In genomic region chr6:39684790-39685485, GRCh38 we compare ENCODE assay signal across 18 cellular contexts. TPM values are rescaled to one million over a fixed set of nuclear protein-coding genes. Genes with fewer than 3 reads are reported as not detected.
A peak's percentile ranks its signal among the peaks of the same experiment; 100 is the strongest.
DNase-seq lines count a peak whose midpoint lies in the region; ATAC-seq, FAIRE-seq and TF ChIP-seq lines count a peak whose summit lies in the region.
"Had no signal": no experiment of that assay in that cellular context is flagged by ENCODE, and none has a peak within 500 bp of the region (broad histone marks: within the 10 kb centered on the region; RNA-seq: fewer than 3 reads in every experiment).

No MANE protein-coding gene starts in this region.

- H3K27me3 Mint-ChIP-seq in neural progenitor cell (ENCODE audit: insufficient read depth, low read depth) (peaks cover 2% of the 10 kb centered on the region), mesothelial cell of epicardium (ENCODE audit: low read depth) (peaks cover 1% of the 10 kb centered on the region)

- H3K4me3 ChIP-seq in neural progenitor cell: no peak overlapping the region
- H3K4me3 ChIP-seq: heart left ventricle, right atrium auricular region, SJCRH30 had no signal

- no peaks in the 10 kb centered on the region for H4K20me1 ChIP-seq in neural progenitor cell (ENCODE audit: low read depth)

- no peaks in the 10 kb centered on the region for H3K36me3 ChIP-seq in neural progenitor cell
- H3K36me3 ChIP-seq: heart left ventricle, right atrium auricular region, SJCRH30 had no signal

- H3K4me1 Mint-ChIP-seq in neural progenitor cell: no peaks in the 10 kb centered on the region
- peaks cover 7% of the 10 kb centered on the region for H3K4me1 Mint-ChIP-seq in mesothelial cell of epicardium
- H3K4me1 Mint-ChIP-seq: CD4-positive, CD25-positive, alpha-beta regulatory T cell; naive thymus-derived CD8-positive, alpha-beta T cell had no signal

- no peaks in the 10 kb centered on the region for H3K79me2 ChIP-seq in neural progenitor cell (ENCODE audit: low read depth)

- no peaks in the 10 kb centered on the region for H3F3A ChIP-seq in neural progenitor cell (ENCODE audit: low read depth)

- H3K4me2 ChIP-seq in neural progenitor cell: no peak overlapping the region

- no peaks in the 10 kb centered on the region for H3K4me1 ChIP-seq in neural progenitor cell
- H3K4me1 ChIP-seq: heart left ventricle, right atrium auricular region, SJCRH30 had no signal

- H3K27ac ChIP-seq in epithelial cell of prostate: no peak overlapping the region
- no peak overlapping the region for H3K27ac ChIP-seq in neural progenitor cell
- H3K27ac ChIP-seq: heart left ventricle, right atrium auricular region, SJCRH30 had no signal

- no peak for TF ChIP-seq CTCF in neural progenitor cell (IDR thresholded peaks at IDR 0.05)
- no peak for TF ChIP-seq CTCF in mesothelial cell of epicardium (IDR thresholded peaks at IDR 0.05; ENCODE audit: unreplicated experiment)

- no peak overlapping the region for H3K9ac ChIP-seq in neural progenitor cell

- H2AFZ ChIP-seq in neural progenitor cell (replicated peaks): peak overlapping the region; percentile 26

- no peaks in the 10 kb centered on the region for H3K27me3 ChIP-seq in neural progenitor cell
- H3K27me3 ChIP-seq: heart left ventricle, right atrium auricular region, SJCRH30 had no signal

- H3K4me3 Mint-ChIP-seq in neural progenitor cell: no peak overlapping the region
- no peak overlapping the region for H3K4me3 Mint-ChIP-seq in mesothelial cell of epicardium
- H3K4me3 Mint-ChIP-seq: CD4-positive, CD25-positive, alpha-beta regulatory T cell; naive thymus-derived CD8-positive, alpha-beta T cell; stimulated activated naive B cell treated with anti-CD40 and anti-IgM and Interleukin-4, amounts not matched to agents 10 μg/mL and 1 μg/mL and 100 μg/mL, for 72 hours had no signal

- FAIRE-seq in urothelium cell line (lab: Jason Lieb, UNC): no peak
- FAIRE-seq: G401.6 had no signal

- no peaks in the 10 kb centered on the region for H3K9me3 ChIP-seq in neural progenitor cell (ENCODE audit: low read depth)
- H3K9me3 ChIP-seq: heart left ventricle, right atrium auricular region, SJCRH30 had no signal

- DNase-seq in EH (ENCODE audit: low read depth): peak; percentile 70
- peak; percentile 42 to 54 for DNase-seq in NCI-H446 (lab: John Stamatoyannopoulos, UW)
- peak; percentile 26 for DNase-seq in epithelial cell of prostate (ENCODE audit: low read depth, low spot score)
- no peak for DNase-seq in neural progenitor cell (ENCODE audit: low spot score)
- DNase-seq in mesothelial cell of epicardium (ENCODE audit: low spot score in 2 of 2, unreplicated experiment in 2 of 2): no peak
- DNase-seq in urothelium cell line (ENCODE audit: low spot score): no peak
- DNase-seq in NCI-H1417 (lab: John Stamatoyannopoulos, UW): no peak
- DNase-seq: activated effector memory CD4-positive, alpha-beta T cell treated with anti-CD3 and anti-CD28 coated beads, Interleukin-2, amount 50 U/mL, for 16 hours; CD4-positive, CD25-positive, alpha-beta regulatory T cell; heart left ventricle; naive thymus-derived CD8-positive, alpha-beta T cell; NCI-H2029 treated with DMSO at 0.1 percent for 48 hours; stimulated activated naive B cell treated with anti-CD40 and anti-IgM and Interleukin-4, amounts not matched to agents 10 μg/mL and 1 μg/mL and 100 μg/mL, for 72 hours had no signal

- H3K27ac Mint-ChIP-seq in neural progenitor cell: no peak overlapping the region
- no peak overlapping the region for H3K27ac Mint-ChIP-seq in mesothelial cell of epicardium
- H3K27ac Mint-ChIP-seq: CD4-positive, CD25-positive, alpha-beta regulatory T cell; naive thymus-derived CD8-positive, alpha-beta T cell; stimulated activated naive B cell treated with anti-CD40 and anti-IgM and Interleukin-4, amounts not matched to agents 10 μg/mL and 1 μg/mL and 100 μg/mL, for 72 hours had no signal

- H3K36me3 Mint-ChIP-seq in neural progenitor cell (no peaks in the 10 kb centered on the region), mesothelial cell of epicardium (no peaks in the 10 kb centered on the region)
- H3K36me3 Mint-ChIP-seq: CD4-positive, CD25-positive, alpha-beta regulatory T cell; naive thymus-derived CD8-positive, alpha-beta T cell; stimulated activated naive B cell treated with anti-CD40 and anti-IgM and Interleukin-4, amounts not matched to agents 10 μg/mL and 1 μg/mL and 100 μg/mL, for 72 hours had no signal

- H3K9me3 Mint-ChIP-seq in neural progenitor cell (no peaks in the 10 kb centered on the region), mesothelial cell of epicardium (peaks cover 4% of the 10 kb centered on the region)

- ATAC-seq in GM19467 (IDR thresholded peaks at IDR 0.05; ENCODE audit: unreplicated experiment): no peak
- ATAC-seq: HCT116; heart left ventricle; naive thymus-derived CD8-positive, alpha-beta T cell had no signal

RNA-seq across cellular contexts. Expression of gene KIF6, which starts 40.3 kb away (rescaled TPM):
- total RNA-seq in neural progenitor cell (ENCODE audit: low replicate concordance): 0.59 and 2.7 TPM in 2 replicates
- 1.2 to 1.4 TPM (median 1.3 TPM) in 3 replicates for total RNA-seq in mesothelial cell of epicardium
- total RNA-seq: CD4-positive, CD25-positive, alpha-beta regulatory T cell; naive thymus-derived CD8-positive, alpha-beta T cell; right atrium auricular region had no signal

Comparison
In these comparisons a context has a peak if more than half of its experiments do, and no peak if none do; other contexts are left out.
1. DNase-seq: peak in EH (single experiment), NCI-H446 (2 of 2) and epithelial cell of prostate (single experiment); none in neural progenitor cell (single experiment), mesothelial cell of epicardium (0 of 2), urothelium cell line (single experiment) and NCI-H1417 (0 of 3).